Comparison of ENCODE assay signal across 9 cellular contexts in genomic region chr17:66963521-66964082, GRCh38. TPM values are rescaled to one million over a fixed set of nuclear protein-coding genes. Genes with fewer than 3 reads are reported as not detected.
DNase-seq lines count a peak whose midpoint lies in the region; ATAC-seq and TF ChIP-seq lines count a peak whose summit lies in the region.
"Had no signal": no experiment of that assay in that cellular context is flagged by ENCODE, and none has a peak within 500 bp of the region (broad histone marks: within the 10 kb centered on the region; RNA-seq: fewer than 3 reads in every experiment).

No MANE protein-coding gene starts in this region.

- H3K4me1 Mint-ChIP-seq in activated T-cell treated with anti-CD3 and anti-CD28 coated beads, Interleukin-2, amount 50 U/mL, for 72 hours (ENCODE audit: low read depth) = peaks cover 14% of the 10 kb centered on the region
- H3K4me1 Mint-ChIP-seq in stimulated activated memory B cell treated with anti-CD40 and anti-IgM and Interleukin-4, amounts not matched to agents 10 μg/mL and 1 μg/mL and 100 μg/mL, for 72 hours = peaks cover 6% of the 10 kb centered on the region

- peaks cover 9% of the 10 kb centered on the region for H3K4me1 ChIP-seq in iPS-18a (ENCODE audit: control insufficient read depth, low read depth, low read length)

- no peaks in the 10 kb centered on the region for H3K36me3 Mint-ChIP-seq in activated T-cell treated with anti-CD3 and anti-CD28 coated beads, Interleukin-2, amount 50 U/mL, for 72 hours (ENCODE audit: insufficient read depth in 2 of 2)
- no peaks in the 10 kb centered on the region for H3K36me3 Mint-ChIP-seq in stimulated activated memory B cell treated with anti-CD40 and anti-IgM and Interleukin-4, amounts not matched to agents 10 μg/mL and 1 μg/mL and 100 μg/mL, for 72 hours

- peak overlapping the region; percentile 66 to 76 for H3K4me3 Mint-ChIP-seq in activated T-cell treated with anti-CD3 and anti-CD28 coated beads, Interleukin-2, amount 50 U/mL, for 72 hours
- peak overlapping the region; percentile 68 for H3K4me3 Mint-ChIP-seq in stimulated activated memory B cell treated with anti-CD40 and anti-IgM and Interleukin-4, amounts not matched to agents 10 μg/mL and 1 μg/mL and 100 μg/mL, for 72 hours

- H3K36me3 ChIP-seq in WERI-Rb-1 (peaks cover 2% of the 10 kb centered on the region; the same call in 1 of the 2 replicates), iPS-18a (ENCODE audit: control insufficient read depth, low read depth, low read length) (no peaks in the 10 kb centered on the region)
- H3K36me3 ChIP-seq: tibial nerve had no signal

- DNase-seq in activated T-cell treated with anti-CD3 and anti-CD28 coated beads, Interleukin-2, amount 50 U/mL, for 72 hours = no peak
- DNase-seq in activated T-cell treated with anti-CD3 and anti-CD28 coated beads for 4 hours (no peak), WERI-Rb-1 (no peak), H4 (ENCODE audit: low spot score) (no peak), NCI-H226 (no peak)

- H3K27ac Mint-ChIP-seq in activated T-cell treated with anti-CD3 and anti-CD28 coated beads, Interleukin-2, amount 50 U/mL, for 72 hours = no peak overlapping the region
- no peak overlapping the region for H3K27ac Mint-ChIP-seq in stimulated activated memory B cell treated with anti-CD40 and anti-IgM and Interleukin-4, amounts not matched to agents 10 μg/mL and 1 μg/mL and 100 μg/mL, for 72 hours

- no peaks in the 10 kb centered on the region for H3K9me3 Mint-ChIP-seq in activated T-cell treated with anti-CD3 and anti-CD28 coated beads, Interleukin-2, amount 50 U/mL, for 72 hours
- H3K9me3 Mint-ChIP-seq in stimulated activated memory B cell treated with anti-CD40 and anti-IgM and Interleukin-4, amounts not matched to agents 10 μg/mL and 1 μg/mL and 100 μg/mL, for 72 hours = peaks cover 1% of the 10 kb centered on the region

- no peak for TF ChIP-seq CTCF in WERI-Rb-1 (IDR thresholded peaks at IDR 0.05; ENCODE audit: low read depth, low read length)

- ATAC-seq in activated T-cell treated with anti-CD3 and anti-CD28 coated beads, Interleukin-2, amount 50 U/mL, for 72 hours (replicated peaks in 1 of 2) = no peak
- ATAC-seq in stimulated activated memory B cell treated with anti-CD40 and anti-IgM and Interleukin-4, amounts not matched to agents 10 μg/mL and 1 μg/mL and 100 μg/mL, for 72 hours = no peak
- no peak for ATAC-seq in GM21515 (IDR thresholded peaks at IDR 0.05; ENCODE audit: unreplicated experiment)

- peaks cover 6% of the 10 kb centered on the region for H3K27me3 ChIP-seq in WERI-Rb-1 (ENCODE audit: insufficient read depth, low read depth, severe bottlenecking)
- H3K27me3 ChIP-seq in iPS-18a (ENCODE audit: control insufficient read depth, insufficient read depth, low read length) = peaks cover 72% of the 10 kb centered on the region

- no peak overlapping the region for H3K9ac ChIP-seq in iPS-18a (ENCODE audit: low read length)

- H3K9me3 ChIP-seq in WERI-Rb-1 (ENCODE audit: severe bottlenecking) = no peaks in the 10 kb centered on the region
- no peaks in the 10 kb centered on the region for H3K9me3 ChIP-seq in iPS-18a (ENCODE audit: control insufficient read depth, low read depth, low read length)
- H3K9me3 ChIP-seq: tibial nerve had no signal

- peaks cover 51% of the 10 kb centered on the region for H3K27me3 Mint-ChIP-seq in activated T-cell treated with anti-CD3 and anti-CD28 coated beads, Interleukin-2, amount 50 U/mL, for 72 hours (ENCODE audit: low read depth)
- peaks cover 74% of the 10 kb centered on the region for H3K27me3 Mint-ChIP-seq in stimulated activated memory B cell treated with anti-CD40 and anti-IgM and Interleukin-4, amounts not matched to agents 10 μg/mL and 1 μg/mL and 100 μg/mL, for 72 hours

- peak overlapping the region; percentile 36 for H3K4me3 ChIP-seq in WERI-Rb-1 (ENCODE audit: low read depth, low read length)
- peak overlapping the region; percentile 31 for H3K4me3 ChIP-seq in iPS-18a (ENCODE audit: low read length)

- no peak overlapping the region for H3K27ac ChIP-seq in WERI-Rb-1
- no peak overlapping the region for H3K27ac ChIP-seq in iPS-18a (ENCODE audit: low read length)
- H3K27ac ChIP-seq: tibial nerve had no signal

RNA-seq across cellular contexts. Expression of gene CACNG4, which starts 0.9 kb away (rescaled TPM):
- total RNA-seq in activated T-cell treated with anti-CD3 and anti-CD28 coated beads, Interleukin-2, amount 50 U/mL, for 72 hours = not detected
- total RNA-seq in H4 (2014; rRNA removed; shearing (Covaris generic)) = 2.3 and 2.4 TPM in 2 replicates
